ENCODE assay signal across 11 cellular contexts in genomic region chr14:23537351-23538048, GRCh38. TPM values are rescaled to one million over a fixed set of nuclear protein-coding genes. Genes with fewer than 3 reads are reported as not detected.
A peak's percentile ranks its signal among the peaks of the same experiment; 100 is the strongest.
DNase-seq lines count a peak whose midpoint lies in the region; ATAC-seq and TF ChIP-seq lines count a peak whose summit lies in the region.
"Had no signal": no experiment of that assay in that cellular context is flagged by ENCODE, and none has a peak within 500 bp of the region (broad histone marks: within the 10 kb centered on the region; RNA-seq: fewer than 3 reads in every experiment).

No MANE protein-coding gene starts in this region.

- no peaks in the 10 kb centered on the region for H4K20me1 ChIP-seq in GM23248 (ENCODE audit: insufficient read depth)
- H4K20me1 ChIP-seq in PC-3 (ENCODE audit: low read length) = no peaks in the 10 kb centered on the region
- no peaks in the 10 kb centered on the region for H4K20me1 ChIP-seq in osteoblast (ENCODE audit: insufficient read depth, low read length)

- H3K4me1 ChIP-seq in GM23248 (ENCODE audit: insufficient read depth) = no peaks in the 10 kb centered on the region
- no peaks in the 10 kb centered on the region for H3K4me1 ChIP-seq in PC-3 (ENCODE audit: insufficient read depth, low read length)
- H3K4me1 ChIP-seq in foreskin keratinocyte = no peaks in the 10 kb centered on the region
- H3K4me1 ChIP-seq in osteoblast (ENCODE audit: insufficient read depth, low read length) = peaks cover 12% of the 10 kb centered on the region
- H3K4me1 ChIP-seq: body of pancreas had no signal

- no peaks in the 10 kb centered on the region for H3K9me2 ChIP-seq in GM23248 (ENCODE audit: insufficient read depth)
- H3K9me2 ChIP-seq in PC-3 (replicated peaks; ENCODE audit: low read length) = no peaks in the 10 kb centered on the region

- no peaks in the 10 kb centered on the region for H3K27me3 ChIP-seq in GM23248 (replicated peaks; ENCODE audit: insufficient read depth)
- H3K27me3 ChIP-seq in PC-3 (ENCODE audit: low read length) = no peaks in the 10 kb centered on the region
- no peaks in the 10 kb centered on the region for H3K27me3 ChIP-seq in foreskin keratinocyte
- H3K27me3 ChIP-seq in osteoblast (ENCODE audit: insufficient read depth, low read length) = no peaks in the 10 kb centered on the region
- H3K27me3 ChIP-seq: body of pancreas had no signal

- H3K9me3 ChIP-seq in GM23248 (ENCODE audit: low read depth) (no peaks in the 10 kb centered on the region), PC-3 (ENCODE audit: low read length) (no peaks in the 10 kb centered on the region), osteoblast (ENCODE audit: low read depth, low read length) (no peaks in the 10 kb centered on the region)
- H3K9me3 ChIP-seq: body of pancreas had no signal

- POLR2A ChIA-PET in PC-3 (lab: Charles Lee; ENCODE audit: unreplicated experiment) = no interaction called here

- no peak for TF ChIP-seq CTCF in PC-3 (conservative IDR thresholded peaks at IDR 0.05; ENCODE audit: low read depth, low read length)
- TF ChIP-seq CTCF in foreskin keratinocyte (conservative IDR thresholded peaks at IDR 0.05) = no peak
- TF ChIP-seq CTCF in osteoblast (IDR thresholded peaks at IDR 0.05; ENCODE audit: extremely low read depth, low read depth, low read length) = no peak

- DNase-seq in GM23248 (peak; percentile 33), PC-3 (no peak), foreskin keratinocyte (peak in 1 of 2 donors; percentile 9), osteoblast (ENCODE audit: insufficient read length, low spot score, missing footprints) (peak; percentile 66), NCI-H446 (lab: John Stamatoyannopoulos, UW) (no peak)
- DNase-seq: activated B cell treated with CpG ODN at 0.5 μM for 24 hours; activated T-cell treated with anti-CD3 and anti-CD28 coated beads, Interleukin-2, amount 50 U/mL, for 1 hour; body of pancreas had no signal

- H3F3A ChIP-seq in GM23248 (ENCODE audit: insufficient read depth) (no peaks in the 10 kb centered on the region), PC-3 (ENCODE audit: low read length, unreplicated experiment) (no peaks in the 10 kb centered on the region)

- H3K79me2 ChIP-seq in GM23248 (ENCODE audit: insufficient read depth) (no peaks in the 10 kb centered on the region), PC-3 (ENCODE audit: low read length) (no peaks in the 10 kb centered on the region), osteoblast (ENCODE audit: insufficient read depth, low read length) (no peaks in the 10 kb centered on the region)

- WGBS in GM23248 (ENCODE audit: low coverage in 1 of 2, low lambda C conversion rate in 2 of 2, missing lambda C conversion rate in 2 of 2), 2 experiments = 56% methylated on average over 10 to 13 of the region's 13 CpGs

- intact Hi-C loops in PC-3 (cut with micrococcal nuclease) = no loop called here

- no TSS peak for BruUV-seq in PC-3 (replicated peaks; lab: Mats Ljungman, UMichigan)

- no peaks in the 10 kb centered on the region for H3K36me3 ChIP-seq in GM23248 (ENCODE audit: low read depth)
- no peaks in the 10 kb centered on the region for H3K36me3 ChIP-seq in PC-3 (ENCODE audit: low read depth, low read length)
- no peaks in the 10 kb centered on the region for H3K36me3 ChIP-seq in osteoblast (ENCODE audit: insufficient read depth, low read length)

- no peak overlapping the region for H3K27ac ChIP-seq in GM23248
- no peak overlapping the region for H3K27ac ChIP-seq in PC-3 (ENCODE audit: low read length)
- H3K27ac ChIP-seq in foreskin keratinocyte = no peak overlapping the region
- no peak overlapping the region for H3K27ac ChIP-seq in osteoblast (ENCODE audit: low read depth, low read length)
- H3K27ac ChIP-seq: body of pancreas had no signal

- CTCF ChIA-PET in PC-3 (lab: Charles Lee) = interaction anchor here (0.6 kb wide), 1 partner anchor 59 kb away, joined by 3 read pairs; no protein-coding TSS in a partner anchor

- ATAC-seq in PC-3 = peak; percentile 77
- ATAC-seq in foreskin keratinocyte = peak; percentile 73
- no peak for ATAC-seq in GM19035 (IDR thresholded peaks at IDR 0.05; ENCODE audit: unreplicated experiment)
- ATAC-seq in HG03457 (IDR thresholded peaks at IDR 0.05; ENCODE audit: unreplicated experiment) = no peak
- ATAC-seq: body of pancreas had no signal

- no peak overlapping the region for H2AFZ ChIP-seq in GM23248
- no peak overlapping the region for H2AFZ ChIP-seq in PC-3 (ENCODE audit: low read length)
- no peak overlapping the region for H2AFZ ChIP-seq in osteoblast (ENCODE audit: low read length)

- no peak overlapping the region for H3K9ac ChIP-seq in GM23248
- H3K9ac ChIP-seq in PC-3 (ENCODE audit: low read length) = no peak overlapping the region

- H3K4me2 ChIP-seq in GM23248 (ENCODE audit: unreplicated experiment) (no peak overlapping the region), PC-3 (ENCODE audit: low read length) (no peak overlapping the region), osteoblast (ENCODE audit: insufficient read depth, low read length) (no peak overlapping the region)

- in situ Hi-C loops in GM23248 (cut with MboI) = no loop called here

- H3K4me3 ChIP-seq in GM23248 = no peak overlapping the region
- no peak overlapping the region for H3K4me3 ChIP-seq in PC-3 (ENCODE audit: low read length)
- H3K4me3 ChIP-seq in osteoblast (ENCODE audit: insufficient read depth, low read length) = no peak overlapping the region
- H3K4me3 ChIP-seq: body of pancreas had no signal

RNA-seq across cellular contexts. Expression of gene ZFHX2, which starts 14.1 kb away (rescaled TPM):
- under 0.01 TPM in 1 of 2 replicates, not detected in the other for total RNA-seq in GM23248 (2014; rRNA removed; shearing (Covaris generic))
- polyA plus RNA-seq in GM23248 (2016; fragmentation: Nextera tagmentation; extraction: Ambion mirVana) (0.14 and 0.49 TPM in 2 replicates), foreskin keratinocyte (0.33 and 0.76 TPM in 2 replicates)
- total RNA-seq in PC-3 (2014; rRNA removed) (0.55 and 1.4 TPM in 2 replicates), foreskin keratinocyte (0.32 and 0.44 TPM in 2 replicates), osteoblast (0.59 and 0.72 TPM in 2 replicates)
- total RNA-seq: SK-MEL-5 had no signal

RNA-seq across cellular contexts. Expression of gene THTPA, which starts 18.6 kb away (rescaled TPM):
- 21.0 and 33.8 TPM in 2 replicates for total RNA-seq in GM23248 (2014; rRNA removed; shearing (Covaris generic))
- polyA plus RNA-seq in GM23248 (2016; fragmentation: Nextera tagmentation; extraction: Ambion mirVana) = 9.3 and 10.0 TPM in 2 replicates
- total RNA-seq in PC-3 (2014; rRNA removed) = 13.0 and 27.2 TPM in 2 replicates
- total RNA-seq in foreskin keratinocyte = 4.0 and 6.0 TPM in 2 replicates
- polyA plus RNA-seq in foreskin keratinocyte = 6.5 and 7.5 TPM in 2 replicates
- 27.4 and 27.5 TPM in 2 replicates for total RNA-seq in osteoblast

RNA-seq across cellular contexts. Expression of gene AP1G2, which starts 30.1 kb away (rescaled TPM):
- total RNA-seq in GM23248 (2014; rRNA removed; shearing (Covaris generic)) = 3.9 and 13.7 TPM in 2 replicates
- polyA plus RNA-seq in GM23248 (2016; fragmentation: Nextera tagmentation; extraction: Ambion mirVana) = 9.6 and 10.2 TPM in 2 replicates
- total RNA-seq in PC-3 (2014; rRNA removed) = 69.7 and 71.7 TPM in 2 replicates
- 79.0 and 80.6 TPM in 2 replicates for total RNA-seq in foreskin keratinocyte
- polyA plus RNA-seq in foreskin keratinocyte = 89.8 and 91.1 TPM in 2 replicates
- 7.7 and 10.9 TPM in 2 replicates for total RNA-seq in osteoblast

RNA-seq across cellular contexts. Expression of gene JPH4, which starts 41.1 kb away (rescaled TPM):
- not detected in 2 replicates for total RNA-seq in GM23248 (2014; rRNA removed; shearing (Covaris generic))
- 0.05 TPM in 1 of 2 replicates, not detected in the other for polyA plus RNA-seq in GM23248 (2016; fragmentation: Nextera tagmentation; extraction: Ambion mirVana)
- not detected in 2 replicates for total RNA-seq in PC-3 (2014; rRNA removed)
- total RNA-seq in foreskin keratinocyte = not detected in 2 replicates
- polyA plus RNA-seq in foreskin keratinocyte = 0.02 TPM in 1 of 2 replicates, not detected in the other
- total RNA-seq in osteoblast = not detected in 2 replicates
- total RNA-seq: SK-MEL-5 had no signal

Comparison
In these comparisons a context has a peak if more than half of its experiments do, and no peak if none do; other contexts are left out.
1. DNase-seq: peak in GM23248 (single experiment) and osteoblast (single experiment); none in PC-3 (single experiment) and NCI-H446 (0 of 2).
2. ATAC-seq: peak in PC-3 (single experiment) and foreskin keratinocyte (single experiment); none in GM19035 (single experiment) and HG03457 (single experiment).